ENCODE assay signal across 18 cellular contexts in genomic region chr3:9339750-9340449, GRCh38. TPM values are rescaled to one million over a fixed set of nuclear protein-coding genes. Genes with fewer than 3 reads are reported as not detected.
DNase-seq lines count a peak whose midpoint lies in the region; ATAC-seq, FAIRE-seq and TF ChIP-seq lines count a peak whose summit lies in the region.
"Had no signal": no experiment of that assay in that cellular context is flagged by ENCODE, and none has a peak within 500 bp of the region (broad histone marks: within the 10 kb centered on the region; RNA-seq: fewer than 3 reads in every experiment).

No MANE protein-coding gene starts in this region.

- FAIRE-seq in pancreas (lab: Jason Lieb, UNC), result no peak
- FAIRE-seq: H1, HepG2 had no signal

- DNase-seq in AG10803 (ENCODE audit: low read depth) (peak; percentile 8), adrenal gland (no peak), fibroblast of mammary gland (ENCODE audit: low read depth) (peak; percentile 50), pancreas (no peak), progenitor cell of endocrine pancreas (ENCODE audit: low spot score, unreplicated experiment) (no peak), epidermal melanocyte (ENCODE audit: insufficient read length, low spot score) (no peak)
- DNase-seq: activated CD8-positive, alpha-beta T cell treated with anti-CD3 and anti-CD28 coated beads, Interleukin-2, amount 10 ng/mL, durations not matched to agents 7 days and 5 days; aorta; effector memory CD4-positive, alpha-beta T cell; left ventricle myocardium inferior; stimulated activated naive CD8-positive, alpha-beta T cell treated with anti-CD3 and anti-CD28 coated beads, Interleukin-15, Interleukin-2, amounts not matched to agents 100 U/mL and 50 U/mL, for 24 hours had no signal

- H3K4me1 Mint-ChIP-seq in progenitor cell of endocrine pancreas (ENCODE audit: low read depth), result peaks cover 11% of the 10 kb centered on the region
- H3K4me1 Mint-ChIP-seq: neural crest cell had no signal

- H3K27ac ChIP-seq in adrenal gland (peak overlapping the region; percentile 62 to 87 (median 80)), pancreas (peak overlapping the region in 2 of 4 donors; percentile 48 to 55)
- H3K27ac ChIP-seq: left ventricle myocardium inferior had no signal

- H3K9me3 ChIP-seq in adrenal gland (replicated peaks in 1 of 3) (no peaks in the 10 kb centered on the region), pancreas (no peaks in the 10 kb centered on the region)
- H3K9me3 ChIP-seq: left ventricle myocardium inferior had no signal

- peak; percentile 37 to 84 (median 72) for ATAC-seq in pancreas
- ATAC-seq in GM18511 (IDR thresholded peaks at IDR 0.05; ENCODE audit: unreplicated experiment), result no peak
- ATAC-seq in GM18520 (IDR thresholded peaks at IDR 0.05; ENCODE audit: unreplicated experiment), result no peak
- ATAC-seq: activated CD8-positive, alpha-beta T cell treated with anti-CD3 and anti-CD28 coated beads, Interleukin-2, amount 10 ng/mL, durations not matched to agents 7 days and 5 days; stimulated activated naive CD8-positive, alpha-beta T cell treated with anti-CD3 and anti-CD28 coated beads, Interleukin-15, Interleukin-2, amounts not matched to agents 100 U/mL and 50 U/mL, for 24 hours had no signal

- H3K4me3 ChIP-seq in AG10803 (ENCODE audit: low read length) (no peak overlapping the region), adrenal gland (no peak overlapping the region), fibroblast of mammary gland (ENCODE audit: control insufficient read depth, low read depth, low read length) (no peak overlapping the region), pancreas (no peak overlapping the region)
- H3K4me3 ChIP-seq: left ventricle myocardium inferior, skin epidermis had no signal

- H3K4me1 ChIP-seq in adrenal gland (replicated peaks in 1 of 2) (peaks cover 12% of the 10 kb centered on the region in 2 donors), pancreas (peaks cover 0 to 6% (median 0%) of the 10 kb centered on the region in 3 donors)
- H3K4me1 ChIP-seq: left ventricle myocardium inferior had no signal

- H3K27me3 ChIP-seq in adrenal gland (no peaks in the 10 kb centered on the region), pancreas (no peaks in the 10 kb centered on the region)

- H3K9me3 Mint-ChIP-seq in progenitor cell of endocrine pancreas (ENCODE audit: low read depth), result no peaks in the 10 kb centered on the region
- H3K9me3 Mint-ChIP-seq: activated T-helper 2 cell treated with anti-CD3 and anti-CD28 coated beads, Interferon-gamma antibody, Interleukin-2, Interleukin-4, amounts not matched to agents 10 μg/mL and 5 μg/mL and 100 μg/mL, durations not matched to agents 14 hours and 24 hours and 36 hours; neural crest cell had no signal

- H3K4me3 Mint-ChIP-seq in progenitor cell of endocrine pancreas (ENCODE audit: low read depth), result no peak overlapping the region
- H3K4me3 Mint-ChIP-seq: activated CD8-positive, alpha-beta T cell treated with anti-CD3 and anti-CD28 coated beads, Interleukin-2, amount 10 ng/mL, durations not matched to agents 7 days and 5 days; neural crest cell had no signal

- no peak for TF ChIP-seq CTCF in AG10803 (conservative IDR thresholded peaks at IDR 0.05; ENCODE audit: low read length)
- TF ChIP-seq CTCF in adrenal gland (IDR thresholded peaks at IDR 0.05), result no peak
- no peak for TF ChIP-seq CTCF in fibroblast of mammary gland (conservative IDR thresholded peaks at IDR 0.05; ENCODE audit: control insufficient read depth, insufficient read depth, low read depth, low read length)
- TF ChIP-seq CTCF in pancreas (IDR thresholded peaks at IDR 0.05), result no peak
- TF ChIP-seq CTCF in progenitor cell of endocrine pancreas (IDR thresholded peaks at IDR 0.05; ENCODE audit: unreplicated experiment), result no peak

- WGBS in adrenal gland, 4 donors, result 24 to 38% (median 31%) methylated on average over 1 of the region's 1 CpG
- 6 to 8% methylated on average over 1 of the region's 1 CpG for WGBS in pancreas, 2 donors

- TF ChIP-seq POLR2A in adrenal gland (IDR thresholded peaks at IDR 0.05), result no peak

- H3K36me3 Mint-ChIP-seq in progenitor cell of endocrine pancreas (ENCODE audit: insufficient read depth), result peaks cover 1% of the 10 kb centered on the region

- no peaks in the 10 kb centered on the region for H3K27me3 Mint-ChIP-seq in progenitor cell of endocrine pancreas

- H3K27ac Mint-ChIP-seq in progenitor cell of endocrine pancreas, result no peak overlapping the region
- H3K27ac Mint-ChIP-seq: activated CD8-positive, alpha-beta T cell treated with anti-CD3 and anti-CD28 coated beads, Interleukin-2, amount 10 ng/mL, durations not matched to agents 7 days and 5 days; activated T-helper 2 cell treated with anti-CD3 and anti-CD28 coated beads, Interferon-gamma antibody, Interleukin-2, Interleukin-4, amounts not matched to agents 10 μg/mL and 5 μg/mL and 100 μg/mL, durations not matched to agents 14 hours and 24 hours and 36 hours had no signal

- intact Hi-C loops in adrenal gland (cut with DNase I), result no loop called here
- intact Hi-C loops in pancreas (cut with DNase I), result no loop called here

- H3K36me3 ChIP-seq in adrenal gland (replicated peaks in 1 of 2) (no peaks in the 10 kb centered on the region), pancreas (no peaks in the 10 kb centered on the region)
- H3K36me3 ChIP-seq: left ventricle myocardium inferior had no signal

RNA-seq across cellular contexts. Expression of gene THUMPD3, which starts 23.0 kb away (rescaled TPM):
- total RNA-seq in adrenal gland (10 to 100 TPM; 20.1 to 57.3 (median 42.8) TPM), pancreas (10 to 100 TPM; 14.0 to 22.5 (median 16.4) TPM), progenitor cell of endocrine pancreas (61.3 and 62.4 TPM in 2 replicates)
- polyA plus RNA-seq in adrenal gland (10 to 100 TPM; 32.9 to 70.2 (median 35.9) TPM), pancreas (10 to 100 TPM; 12.0 to 20.6 TPM)

RNA-seq across cellular contexts. Expression of gene SETD5, which starts 57.5 kb away (rescaled TPM):
- 100 to 1,000 TPM in 2 of 8 donors, 10 to 100 TPM in 6; 46.5 to 135 (median 88.6) TPM for total RNA-seq in adrenal gland
- 10 to 100 TPM; 35.3 to 72.5 (median 63.1) TPM for polyA plus RNA-seq in adrenal gland
- 10 to 100 TPM; 35.0 to 78.0 (median 44.4) TPM for total RNA-seq in pancreas
- polyA plus RNA-seq in pancreas, result 10 to 100 TPM; 25.5 to 31.7 TPM
- total RNA-seq in progenitor cell of endocrine pancreas, result 227 and 233 TPM in 2 replicates

Comparison
In these comparisons a context has a peak if more than half of its experiments do, and no peak if none do; other contexts are left out.
1. DNase-seq: peak in AG10803 (single experiment) and fibroblast of mammary gland (single experiment); none in adrenal gland (0 of 7), pancreas (0 of 6), progenitor cell of endocrine pancreas (single experiment) and epidermal melanocyte (single experiment).
2. ATAC-seq: peak in pancreas (4 of 4); none in GM18511 (single experiment) and GM18520 (single experiment).